In genomic region chr12:47828967-47829482, GRCh38 we compare ENCODE assay signal across 1 cellular context.
TF ChIP-seq lines count a peak whose summit lies in the region.

No MANE protein-coding gene starts in this region.

TF ChIP-seq in GM23338, 12 proteins besides CTCF, POLR2A, EP300 and RAD21 (continued from another document):
- TF ChIP-seq ZNF462 (CRISPR knock-in tag; IDR thresholded peaks at IDR 0.05) (no peak), ZNF331 (CRISPR knock-in tag; IDR thresholded peaks at IDR 0.05; ENCODE audit: low read depth) (no peak), EZH2 (IDR thresholded peaks at IDR 0.05; ENCODE audit: low read depth, unreplicated experiment) (no peak), POLR2AphosphoS5 (IDR thresholded peaks at IDR 0.05; ENCODE audit: low read depth) (no peak)
